In the genomic region with DNA sequence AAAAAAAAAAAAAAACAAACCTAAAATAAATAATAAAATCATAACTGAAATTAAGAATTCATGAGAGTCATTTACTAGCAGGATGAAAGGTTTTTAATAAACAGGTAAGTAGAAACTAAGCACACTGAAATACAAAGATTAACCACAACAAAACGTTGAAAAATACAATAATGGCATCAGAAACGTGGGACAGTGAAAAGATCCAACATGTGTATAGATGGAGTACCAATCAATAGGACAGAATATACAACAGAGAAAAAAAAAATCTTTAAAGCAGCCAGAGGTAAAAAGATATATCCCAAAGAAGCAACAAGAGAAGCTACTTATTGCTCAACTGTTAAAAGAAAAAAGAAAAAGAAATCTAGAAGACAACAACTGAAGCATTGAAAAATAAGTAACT, we compare ENCODE assay signal across 17 cellular contexts.
A peak's percentile ranks its signal among the peaks of the same experiment; 100 is the strongest.
DNase-seq lines count a peak whose midpoint lies in the region; ATAC-seq and TF ChIP-seq lines count a peak whose summit lies in the region.
"Had no signal": no experiment of that assay in that cellular context is flagged by ENCODE, and none has a peak within 500 bp of the region (broad histone marks: within the 10 kb centered on the region; RNA-seq: fewer than 3 reads in every experiment).

No MANE protein-coding gene starts in this region.

- peaks cover 3 to 9% of the 10 kb centered on the region in 2 experiments for H3K36me3 ChIP-seq in HEK293 (ENCODE audit: control insufficient read depth in 2 of 2, insufficient read depth in 1 of 2, low read length in 2 of 2)
- H3K36me3 ChIP-seq in naive thymus-derived CD4-positive, alpha-beta T cell (ENCODE audit: control insufficient read depth in 2 of 3, insufficient read depth in 3 of 3, low read length in 3 of 3): peaks cover 0 to 5% (median 0%) of the 10 kb centered on the region in 3 experiments
- no peaks in the 10 kb centered on the region for H3K36me3 ChIP-seq in CD4-positive, alpha-beta memory T cell (ENCODE audit: insufficient read depth, low read length)

- intact Hi-C loops in naive thymus-derived CD4-positive, alpha-beta T cell (cut with micrococcal nuclease): no loop called here
- intact Hi-C loops in CD4-positive, alpha-beta memory T cell (cut with micrococcal nuclease): no loop called here

- H3K36me3 Mint-ChIP-seq in activated naive CD4-positive, alpha-beta T cell treated with anti-CD3 and anti-CD28 coated beads, Interleukin-2, amount 50 U/mL, for 24 hours: peaks cover 40% of the 10 kb centered on the region
- peaks cover 30% of the 10 kb centered on the region for H3K36me3 Mint-ChIP-seq in central memory CD8-positive, alpha-beta T cell (ENCODE audit: insufficient read depth)
- H3K36me3 Mint-ChIP-seq in naive thymus-derived CD4-positive, alpha-beta T cell: peaks cover 8 to 40% (median 37%) of the 10 kb centered on the region in 5 donors
- H3K36me3 Mint-ChIP-seq in CD4-positive, alpha-beta memory T cell: peaks cover 34 to 52% of the 10 kb centered on the region in 2 donors

- H3K4me1 Mint-ChIP-seq in activated naive CD4-positive, alpha-beta T cell treated with anti-CD3 and anti-CD28 coated beads, Interleukin-2, amount 50 U/mL, for 24 hours: peaks cover 63% of the 10 kb centered on the region
- peaks cover 63% of the 10 kb centered on the region for H3K4me1 Mint-ChIP-seq in central memory CD8-positive, alpha-beta T cell
- H3K4me1 Mint-ChIP-seq in naive thymus-derived CD4-positive, alpha-beta T cell: peaks cover 7 to 70% (median 52%) of the 10 kb centered on the region in 7 donors
- H3K4me1 Mint-ChIP-seq in CD4-positive, alpha-beta memory T cell: peaks cover 30 to 53% (median 40%) of the 10 kb centered on the region in 4 donors

- no peak overlapping the region for H3K27ac ChIP-seq in HEK293 (ENCODE audit: extremely low read depth, low read depth, low read length)
- no peak overlapping the region for H3K27ac ChIP-seq in naive thymus-derived CD4-positive, alpha-beta T cell (ENCODE audit: low read depth, low read length)
- H3K27ac ChIP-seq in CD4-positive, alpha-beta memory T cell (ENCODE audit: low read depth, low read length): no peak overlapping the region
- H3K27ac ChIP-seq: BLaER1 treated with 17β-estradiol and CSF1 and Interleukin-3, amounts not matched to agents 10 nM and 100 nM had no signal

- no peak overlapping the region for H3K4me3 ChIP-seq in HEK293 (ENCODE audit: low read depth, low read length)
- no peak overlapping the region for H3K4me3 ChIP-seq in naive thymus-derived CD4-positive, alpha-beta T cell (ENCODE audit: low read length)
- no peak overlapping the region for H3K4me3 ChIP-seq in CD4-positive, alpha-beta memory T cell (ENCODE audit: low read length in 2 of 2)
- H3K4me3 ChIP-seq: BLaER1 treated with 17β-estradiol and CSF1 and Interleukin-3, amounts not matched to agents 10 nM and 100 nM; GM23338 had no signal

- H3K9me3 Mint-ChIP-seq in activated naive CD4-positive, alpha-beta T cell treated with anti-CD3 and anti-CD28 coated beads, Interleukin-2, amount 50 U/mL, for 24 hours: no peaks in the 10 kb centered on the region
- no peaks in the 10 kb centered on the region for H3K9me3 Mint-ChIP-seq in central memory CD8-positive, alpha-beta T cell
- H3K9me3 Mint-ChIP-seq in naive thymus-derived CD4-positive, alpha-beta T cell: peaks cover 0 to 6% (median 0%) of the 10 kb centered on the region in 11 donors
- peaks cover 0 to 2% (median 0%) of the 10 kb centered on the region in 8 donors for H3K9me3 Mint-ChIP-seq in CD4-positive, alpha-beta memory T cell
- H3K9me3 Mint-ChIP-seq: CD4-positive, CD25-positive, alpha-beta regulatory T cell had no signal

- no peak overlapping the region for H3K4me3 Mint-ChIP-seq in activated naive CD4-positive, alpha-beta T cell treated with anti-CD3 and anti-CD28 coated beads, Interleukin-2, amount 50 U/mL, for 24 hours
- no peak overlapping the region for H3K4me3 Mint-ChIP-seq in central memory CD8-positive, alpha-beta T cell
- no peak overlapping the region for H3K4me3 Mint-ChIP-seq in naive thymus-derived CD4-positive, alpha-beta T cell
- peak overlapping the region in 1 of 8 donors; percentile 22 for H3K4me3 Mint-ChIP-seq in CD4-positive, alpha-beta memory T cell
- H3K4me3 Mint-ChIP-seq: CD4-positive, CD25-positive, alpha-beta regulatory T cell; GM23338 had no signal

- no peaks in the 10 kb centered on the region for H3K27me3 Mint-ChIP-seq in activated naive CD4-positive, alpha-beta T cell treated with anti-CD3 and anti-CD28 coated beads, Interleukin-2, amount 50 U/mL, for 24 hours
- no peaks in the 10 kb centered on the region for H3K27me3 Mint-ChIP-seq in central memory CD8-positive, alpha-beta T cell
- H3K27me3 Mint-ChIP-seq in naive thymus-derived CD4-positive, alpha-beta T cell: no peaks in the 10 kb centered on the region
- no peaks in the 10 kb centered on the region for H3K27me3 Mint-ChIP-seq in CD4-positive, alpha-beta memory T cell
- H3K27me3 Mint-ChIP-seq: CD4-positive, CD25-positive, alpha-beta regulatory T cell had no signal

- CTCF ChIA-PET in HEK293 (lab: Yijun Ruan, JAX): interaction anchor here (0.6 to 0.9 kb wide), 2 partner anchors 81 to 1990 kb away, joined by 3 to 6 read pairs; no protein-coding TSS in a partner anchor
- CTCF ChIA-PET in naive thymus-derived CD4-positive, alpha-beta T cell (lab: Charles Lee): interaction anchor here (0.6 kb wide), 1 partner anchor 1677 kb away, joined by 3 read pairs; no protein-coding TSS in a partner anchor
- CTCF ChIA-PET in CD4-positive, alpha-beta memory T cell (lab: Charles Lee; ENCODE audit: partially characterized antibody): no interaction called here

- DNase-seq in activated naive CD4-positive, alpha-beta T cell (lab: John Stamatoyannopoulos, UW): no peak
- no peak for DNase-seq in central memory CD8-positive, alpha-beta T cell (ENCODE audit: low spot score in 2 of 2)
- DNase-seq in naive thymus-derived CD4-positive, alpha-beta T cell: no peak
- DNase-seq in CD4-positive, alpha-beta memory T cell: no peak
- DNase-seq in AML-193 (lab: John Stamatoyannopoulos, UW): no peak
- DNase-seq: 8988T; CD4-positive, CD25-positive, alpha-beta regulatory T cell; COR-L47; DMS153; DMS79 treated with DMSO at 0.1 percent for 48 hours; EL; H7 had no signal

- no peaks in the 10 kb centered on the region for H3K4me1 ChIP-seq in HEK293 (ENCODE audit: control insufficient read depth, insufficient read depth, low read length)
- H3K4me1 ChIP-seq in naive thymus-derived CD4-positive, alpha-beta T cell (ENCODE audit: control insufficient read depth in 2 of 2, insufficient read depth in 2 of 2, low read length in 2 of 2): peaks cover 0 to 3% of the 10 kb centered on the region in 2 donors
- peaks cover 26% of the 10 kb centered on the region for H3K4me1 ChIP-seq in CD4-positive, alpha-beta memory T cell (ENCODE audit: insufficient read depth, low read length)
- H3K4me1 ChIP-seq: BLaER1 treated with 17β-estradiol and CSF1 and Interleukin-3, amounts not matched to agents 10 nM and 100 nM had no signal

- H3K27ac Mint-ChIP-seq in activated naive CD4-positive, alpha-beta T cell treated with anti-CD3 and anti-CD28 coated beads, Interleukin-2, amount 50 U/mL, for 24 hours: peak overlapping the region; percentile 43
- H3K27ac Mint-ChIP-seq in central memory CD8-positive, alpha-beta T cell (ENCODE audit: low read depth): peak overlapping the region; percentile 81
- peak overlapping the region in 7 of 9 donors; percentile 14 to 70 (median 61) for H3K27ac Mint-ChIP-seq in naive thymus-derived CD4-positive, alpha-beta T cell
- H3K27ac Mint-ChIP-seq in CD4-positive, alpha-beta memory T cell: no peak overlapping the region
- H3K27ac Mint-ChIP-seq: GM23338 had no signal

- no peaks in the 10 kb centered on the region for H3K9me3 ChIP-seq in HEK293 (ENCODE audit: control insufficient read depth, insufficient read depth, low read depth, low read length)
- H3K9me3 ChIP-seq in naive thymus-derived CD4-positive, alpha-beta T cell (ENCODE audit: control insufficient read depth in 2 of 3, low read length in 3 of 3): no peaks in the 10 kb centered on the region
- no peaks in the 10 kb centered on the region for H3K9me3 ChIP-seq in CD4-positive, alpha-beta memory T cell (ENCODE audit: control insufficient read depth in 1 of 2, low read length in 2 of 2)

- H3K27me3 ChIP-seq in naive thymus-derived CD4-positive, alpha-beta T cell (ENCODE audit: control insufficient read depth in 2 of 2, insufficient read depth in 2 of 2, low read length in 2 of 2): no peaks in the 10 kb centered on the region
- H3K27me3 ChIP-seq in CD4-positive, alpha-beta memory T cell (ENCODE audit: insufficient read depth, low read length): no peaks in the 10 kb centered on the region
- H3K27me3 ChIP-seq: BLaER1 treated with 17β-estradiol and CSF1 and Interleukin-3, amounts not matched to agents 10 nM and 100 nM had no signal

- no peak for ATAC-seq in central memory CD8-positive, alpha-beta T cell (replicated peaks; ENCODE audit: extremely low read depth, poor library complexity, severe bottlenecking)
- no peak for ATAC-seq in naive thymus-derived CD4-positive, alpha-beta T cell
- no peak for ATAC-seq in HG03432 (IDR thresholded peaks at IDR 0.05; ENCODE audit: unreplicated experiment)
- ATAC-seq: GM23338 had no signal

- TF ChIP-seq CTCF in HEK293 (tag by site-specific recombination; IDR thresholded peaks at IDR 0.05): no peak

- POLR2A ChIA-PET in HEK293 (lab: Yijun Ruan, JAX): no interaction called here
- POLR2A ChIA-PET in naive thymus-derived CD4-positive, alpha-beta T cell (lab: Charles Lee): no interaction called here
- POLR2A ChIA-PET in CD4-positive, alpha-beta memory T cell (lab: Charles Lee; ENCODE audit: partially characterized antibody): no interaction called here

TF ChIP-seq in HEK293, 187 proteins besides CTCF, POLR2A, EP300 and RAD21 (continues in another document):
- no peak for TF ChIP-seq ZNF76 (tag by site-specific recombination; IDR thresholded peaks at IDR 0.05; ENCODE audit: borderline replicate concordance, low read depth)
- no peak for TF ChIP-seq SP2 (tag by site-specific recombination; IDR thresholded peaks at IDR 0.05)
- no peak for TF ChIP-seq TCF7L2 (IDR thresholded peaks at IDR 0.05; ENCODE audit: borderline replicate concordance, low read depth, low read length)
- peak; percentile 99 for TF ChIP-seq ZNF133 (tag by site-specific recombination; IDR thresholded peaks at IDR 0.05)

Comparison
In these comparisons a context has a peak if more than half of its experiments do, and no peak if none do; other contexts are left out.
1. H3K27ac Mint-ChIP-seq: peak in activated naive CD4-positive, alpha-beta T cell treated with anti-CD3 and anti-CD28 coated beads, Interleukin-2, amount 50 U/mL, for 24 hours (single experiment), central memory CD8-positive, alpha-beta T cell (single experiment) and naive thymus-derived CD4-positive, alpha-beta T cell (7 of 9); none in CD4-positive, alpha-beta memory T cell (0 of 7).